13 cellular contexts compared by ENCODE assay signal in the genomic region with DNA sequence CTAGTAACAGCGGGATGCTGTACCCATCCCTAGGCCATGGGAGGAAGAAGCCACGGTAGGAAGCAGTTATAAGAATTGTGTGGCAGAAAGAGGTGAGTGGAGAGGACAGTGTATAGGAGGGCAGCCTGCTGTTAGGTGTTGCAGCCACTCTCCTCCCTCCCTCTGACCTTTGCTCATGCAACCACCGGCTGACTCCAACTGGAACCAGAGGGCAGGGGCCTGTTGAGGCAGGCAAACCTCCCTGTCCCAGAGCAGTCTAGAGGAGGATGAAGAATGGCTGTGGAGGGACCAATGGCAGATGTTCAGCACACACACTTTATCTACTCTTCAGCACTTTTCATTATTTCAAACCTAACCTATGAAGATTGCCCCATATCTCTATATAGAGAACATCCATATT. TPM values are rescaled to one million over a fixed set of nuclear protein-coding genes. Genes with fewer than 3 reads are reported as not detected.
DNase-seq lines count a peak whose midpoint lies in the region; ATAC-seq, FAIRE-seq and TF ChIP-seq lines count a peak whose summit lies in the region.
"Had no signal": no experiment of that assay in that cellular context is flagged by ENCODE, and none has a peak within 500 bp of the region (broad histone marks: within the 10 kb centered on the region; RNA-seq: fewer than 3 reads in every experiment).

No MANE protein-coding gene starts in this region.

- peak overlapping the region; percentile 99 for H3K4me3 Mint-ChIP-seq in activated naive CD8-positive, alpha-beta T cell treated with anti-CD3 and anti-CD28 coated beads for 36 hours

- peak overlapping the region; percentile 27 to 56 for H2BK12ac ChIP-seq in mesenchymal stem cell (ENCODE audit: low read length in 2 of 2)

- peaks cover 31 to 41% (median 37%) of the 10 kb centered on the region in 10 experiments for H3K4me1 ChIP-seq in BLaER1 treated with 17β-estradiol and CSF1 and Interleukin-3, amounts not matched to agents 10 nM and 100 nM
- H3K4me1 ChIP-seq in HEK293 (ENCODE audit: control insufficient read depth, insufficient read depth, low read length): peaks cover 4% of the 10 kb centered on the region; the same call in 1 of the 2 replicates
- peaks cover 3% of the 10 kb centered on the region for H3K4me1 ChIP-seq in mesenchymal stem cell (ENCODE audit: control insufficient read depth, insufficient read depth, low read depth, low read length)

- no peak overlapping the region for H3K14ac ChIP-seq in mesenchymal stem cell (ENCODE audit: low read length in 2 of 2)

- H3K4me2 ChIP-seq in BLaER1 treated with 17β-estradiol and CSF1 and Interleukin-3, amounts not matched to agents 10 nM and 100 nM: peak overlapping the region; percentile 80 to 97 (median 87); a peak in 19 of 22 replicates
- H3K4me2 ChIP-seq in mesenchymal stem cell (ENCODE audit: low read length, poor library complexity, severe bottlenecking): peak overlapping the region; percentile 4

- no peaks in the 10 kb centered on the region for H3K9me3 Mint-ChIP-seq in activated naive CD8-positive, alpha-beta T cell treated with anti-CD3 and anti-CD28 coated beads for 36 hours

- 76% methylated on average over 3 of the region's 3 CpGs for WGBS in mesenchymal stem cell

- H3K4ac ChIP-seq in mesenchymal stem cell (ENCODE audit: low read depth in 1 of 2, low read length in 2 of 2): no peak overlapping the region

- H3K36me3 Mint-ChIP-seq in activated naive CD8-positive, alpha-beta T cell treated with anti-CD3 and anti-CD28 coated beads for 36 hours: peaks cover 25% of the 10 kb centered on the region

- peaks cover 28% of the 10 kb centered on the region for H3K79me1 ChIP-seq in mesenchymal stem cell (replicated peaks; ENCODE audit: low read length, poor library complexity, severe bottlenecking)

- no peak overlapping the region for H2BK15ac ChIP-seq in mesenchymal stem cell (ENCODE audit: low read depth, poor library complexity, severe bottlenecking)

- ATAC-seq in GM18907 (IDR thresholded peaks at IDR 0.05; ENCODE audit: unreplicated experiment): no peak
- no peak for ATAC-seq in HG03097 (IDR thresholded peaks at IDR 0.05; ENCODE audit: low FRiP score, unreplicated experiment)

- peak overlapping the region; percentile 31 for H4K8ac ChIP-seq in mesenchymal stem cell (ENCODE audit: low read length)

- no peak for FAIRE-seq in HTR-8/SVneo (lab: Jason Lieb, UNC)

- TF ChIP-seq CTCF in HEK293 (tag by site-specific recombination; IDR thresholded peaks at IDR 0.05): no peak

- CTCF ChIA-PET in HEK293 (lab: Yijun Ruan, JAX): interaction anchor here (0.5 kb wide), 1 partner anchor 11 kb away, joined by 3 read pairs; no protein-coding TSS in a partner anchor

- H3K23ac ChIP-seq in mesenchymal stem cell (ENCODE audit: low read length in 2 of 2): peak overlapping the region in 1 of 2 experiments; percentile 81

- POLR2A ChIA-PET in HEK293 (lab: Yijun Ruan, JAX): no interaction called here

- H3K27me3 ChIP-seq in BLaER1 treated with 17β-estradiol and CSF1 and Interleukin-3, amounts not matched to agents 10 nM and 100 nM: no peaks in the 10 kb centered on the region
- no peaks in the 10 kb centered on the region for H3K27me3 ChIP-seq in mesenchymal stem cell (ENCODE audit: control insufficient read depth in 1 of 2, insufficient read depth in 1 of 2, low read length in 2 of 2)
- H3K27me3 ChIP-seq: right atrium auricular region had no signal

- peak overlapping the region; percentile 32 for H3K27ac Mint-ChIP-seq in activated naive CD8-positive, alpha-beta T cell treated with anti-CD3 and anti-CD28 coated beads for 36 hours

- H3K36me3 ChIP-seq in BLaER1 treated with 17β-estradiol and CSF1 and Interleukin-3, amounts not matched to agents 10 nM and 100 nM: peaks cover 52 to 63% (median 56%) of the 10 kb centered on the region in 11 experiments
- H3K36me3 ChIP-seq in HEK293 (ENCODE audit: control insufficient read depth in 2 of 2, insufficient read depth in 1 of 2, low read length in 2 of 2) (peaks cover 9 to 55% of the 10 kb centered on the region in 2 experiments), mesenchymal stem cell (ENCODE audit: control insufficient read depth in 1 of 2, insufficient read depth in 2 of 2, low read depth in 1 of 2, low read length in 2 of 2) (peaks cover 19 to 47% of the 10 kb centered on the region in 2 experiments)

- no peak overlapping the region for H3K27ac ChIP-seq in BLaER1 treated with 17β-estradiol and CSF1 and Interleukin-3, amounts not matched to agents 10 nM and 100 nM
- H3K27ac ChIP-seq in HEK293 (ENCODE audit: extremely low read depth, low read depth, low read length) (no peak overlapping the region), mesenchymal stem cell (ENCODE audit: low read length, poor library complexity, severe bottlenecking) (no peak overlapping the region)
- H3K27ac ChIP-seq: right atrium auricular region had no signal

- no peak overlapping the region for H2AK5ac ChIP-seq in mesenchymal stem cell (ENCODE audit: low read length, severe bottlenecking)

- peaks cover 34% of the 10 kb centered on the region for H3K4me1 Mint-ChIP-seq in activated naive CD8-positive, alpha-beta T cell treated with anti-CD3 and anti-CD28 coated beads for 36 hours

- no peaks in the 10 kb centered on the region for H3K27me3 Mint-ChIP-seq in activated naive CD8-positive, alpha-beta T cell treated with anti-CD3 and anti-CD28 coated beads for 36 hours

- H3K9me3 ChIP-seq in BLaER1 treated with 17β-estradiol and CSF1 and Interleukin-3, amounts not matched to agents 10 nM and 100 nM (replicated peaks in 1 of 11): peaks cover 0 to 2% (median 1%) of the 10 kb centered on the region in 11 experiments; a peak in 7 of 22 replicates
- H3K9me3 ChIP-seq in HEK293 (ENCODE audit: control insufficient read depth, insufficient read depth, low read depth, low read length) (no peaks in the 10 kb centered on the region), mesenchymal stem cell (ENCODE audit: control insufficient read depth, low read length) (no peaks in the 10 kb centered on the region)
- H3K9me3 ChIP-seq: right atrium auricular region had no signal

- H3K18ac ChIP-seq in mesenchymal stem cell (ENCODE audit: low read depth in 1 of 2, low read length in 2 of 2): no peak overlapping the region

- H2BK120ac ChIP-seq in mesenchymal stem cell (ENCODE audit: low read depth, low read length): no peak overlapping the region

- no peak overlapping the region for H4K91ac ChIP-seq in mesenchymal stem cell (ENCODE audit: low read length)

- H4K20me1 ChIP-seq in BLaER1 treated with 17β-estradiol and CSF1 and Interleukin-3, amounts not matched to agents 10 nM and 100 nM: peaks cover 8 to 63% (median 31%) of the 10 kb centered on the region in 11 experiments; a peak in 16 of 22 replicates

- H2BK5ac ChIP-seq in mesenchymal stem cell (ENCODE audit: low read depth, low read length, poor library complexity, severe bottlenecking): no peak overlapping the region

- no peak for DNase-seq in activated naive CD8-positive, alpha-beta T cell treated with anti-CD3 and anti-CD28 coated beads for 36 hours
- DNase-seq in mesenchymal stem cell (no peak), NCI-H1105 (lab: John Stamatoyannopoulos, UW) (no peak), HTR-8/SVneo (ENCODE audit: insufficient read length, low spot score) (no peak)
- DNase-seq: aorta, NCI-H2227 treated with DMSO at 0.1 percent for 48 hours had no signal

- H3K4me3 ChIP-seq in BLaER1 treated with 17β-estradiol and CSF1 and Interleukin-3, amounts not matched to agents 10 nM and 100 nM: no peak overlapping the region
- H3K4me3 ChIP-seq in HEK293 (ENCODE audit: low read depth, low read length) (no peak overlapping the region), mesenchymal stem cell (ENCODE audit: insufficient read depth in 1 of 2, low read depth in 1 of 2, low read length in 2 of 2) (no peak overlapping the region)
- H3K4me3 ChIP-seq: right atrium auricular region had no signal

- H2AFZ ChIP-seq in mesenchymal stem cell (ENCODE audit: low read depth, low read length): no peak overlapping the region

- peak overlapping the region in 3 of 11 experiments; percentile 12 to 93 (median 39); a peak in 3 of 22 replicates for H3K9ac ChIP-seq in BLaER1 treated with 17β-estradiol and CSF1 and Interleukin-3, amounts not matched to agents 10 nM and 100 nM
- peak overlapping the region; percentile 5 for H3K9ac ChIP-seq in mesenchymal stem cell (ENCODE audit: low read length)

TF ChIP-seq in HEK293, 187 proteins besides CTCF, POLR2A, EP300 and RAD21:
- TF ChIP-seq ZNF341 (tag by site-specific recombination; IDR thresholded peaks at IDR 0.05; ENCODE audit: low read depth) (peak; percentile 48), ZNF785 (tag by site-specific recombination; IDR thresholded peaks at IDR 0.05) (no peak)

RNA-seq across cellular contexts. Expression of gene TXNL4B, which starts 2.2 kb away (rescaled TPM):
- total RNA-seq in activated naive CD8-positive, alpha-beta T cell treated with anti-CD3 and anti-CD28 coated beads for 36 hours: 10 to 100 TPM; 26.7 to 31.1 TPM
- 4.8 TPM for polyA plus RNA-seq in mesenchymal stem cell (2013, experiment 1 of 2)
- polyA plus RNA-seq in mesenchymal stem cell (2013, experiment 2 of 2): 5.3 TPM

RNA-seq across cellular contexts. Expression of gene DHX38, which starts 2.4 kb away (rescaled TPM):
- total RNA-seq in activated naive CD8-positive, alpha-beta T cell treated with anti-CD3 and anti-CD28 coated beads for 36 hours: 10 to 100 TPM; 80.5 to 85.1 TPM
- 23.9 TPM for polyA plus RNA-seq in mesenchymal stem cell (2013, experiment 1 of 2)
- polyA plus RNA-seq in mesenchymal stem cell (2013, experiment 2 of 2): 22.7 TPM

RNA-seq across cellular contexts. Expression of gene HPR, which starts 28.2 kb away (rescaled TPM):
- not detected for total RNA-seq in activated naive CD8-positive, alpha-beta T cell treated with anti-CD3 and anti-CD28 coated beads for 36 hours
- not detected for polyA plus RNA-seq in mesenchymal stem cell (2013, experiment 1 of 2)
- polyA plus RNA-seq in mesenchymal stem cell (2013, experiment 2 of 2): not detected
- total RNA-seq: dermis microvascular lymphatic vessel endothelial cell, fibroblast of villous mesenchyme had no signal

RNA-seq across cellular contexts. Expression of gene HP, which starts 36.9 kb away (rescaled TPM):
- total RNA-seq in activated naive CD8-positive, alpha-beta T cell treated with anti-CD3 and anti-CD28 coated beads for 36 hours: not detected
- polyA plus RNA-seq in mesenchymal stem cell (2013, experiment 1 of 2): not detected
- not detected for polyA plus RNA-seq in mesenchymal stem cell (2013, experiment 2 of 2)
- total RNA-seq: dermis microvascular lymphatic vessel endothelial cell, fibroblast of villous mesenchyme had no signal
